Comparison of ENCODE assay signal across 14 cellular contexts in the genomic region with DNA sequence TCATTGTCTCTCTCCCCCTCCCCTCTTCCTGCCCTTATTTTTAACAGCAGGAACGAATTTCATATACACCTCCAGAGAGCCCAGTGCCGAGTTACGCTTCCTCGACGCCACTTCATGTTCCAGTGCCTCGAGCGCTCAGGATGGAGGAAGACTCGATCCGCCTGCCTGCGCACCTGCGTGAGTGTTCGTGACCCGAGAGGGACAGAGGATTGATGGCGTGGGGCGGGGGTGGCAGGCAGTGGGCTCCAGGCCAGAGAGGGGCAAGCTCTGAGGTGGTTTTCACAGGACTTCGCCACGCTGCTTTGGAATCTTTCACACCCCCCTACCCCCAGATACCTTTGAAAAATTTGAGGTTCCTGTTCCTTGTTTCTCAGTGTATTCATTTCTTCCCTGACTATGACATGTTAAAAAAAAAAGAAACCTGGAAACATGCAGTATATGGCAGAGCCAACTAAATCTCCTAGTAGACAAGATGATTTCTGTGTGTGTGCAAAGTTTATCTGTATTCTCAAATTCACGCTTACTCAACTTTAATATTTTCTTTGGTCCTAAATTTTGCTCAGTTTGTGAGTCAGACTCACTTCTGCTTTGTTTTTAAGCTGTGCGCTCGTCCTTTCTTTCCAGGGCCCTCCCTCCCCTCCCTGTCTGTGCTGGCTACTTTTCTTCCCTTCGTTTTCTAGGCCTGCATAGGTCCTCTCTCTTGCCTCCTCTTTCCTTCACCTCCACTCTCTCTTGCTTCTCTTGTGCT.
DNase-seq lines count a peak whose midpoint lies in the region; ATAC-seq and TF ChIP-seq lines count a peak whose summit lies in the region.
"Had no signal": no experiment of that assay in that cellular context is flagged by ENCODE, and none has a peak within 500 bp of the region (broad histone marks: within the 10 kb centered on the region; RNA-seq: fewer than 3 reads in every experiment).

No MANE protein-coding gene starts in this region.

- no peaks in the 10 kb centered on the region for H3F3A ChIP-seq in GM23248 (ENCODE audit: insufficient read depth)

- in situ Hi-C loops in transverse colon (cut with MboI; ENCODE audit: low pct_ligation_motif_present in 1 of 4, low pct_unique_long_range_greater_than_20kb in 1 of 4, low sequenced_read_pairs in 3 of 4), result no loop called here
- in situ Hi-C loops in G401 (cut with HindIII; ENCODE audit: low sequenced_read_pairs), result no loop called here
- in situ Hi-C loops in GM23248 (cut with MboI), result no loop called here

- H3K9me3 ChIP-seq in T-helper 17 cell (ENCODE audit: control insufficient read depth, low read length, poor library complexity, severe bottlenecking) (no peaks in the 10 kb centered on the region), left lung (no peaks in the 10 kb centered on the region), transverse colon (no peaks in the 10 kb centered on the region), GM23248 (ENCODE audit: low read depth) (no peaks in the 10 kb centered on the region)
- H3K9me3 ChIP-seq: MG63 had no signal

- H2AFZ ChIP-seq in GM23248, result no peak overlapping the region

- intact Hi-C loops in activated naive CD4-positive, alpha-beta T cell treated with anti-CD3 and anti-CD28 coated beads for 36 hours (cut with micrococcal nuclease), result no loop called here
- intact Hi-C loops in left lung (cut with DNase I), result no loop called here
- intact Hi-C loops in transverse colon (cut with DNase I; ENCODE audit: low total_unique reads), result loop anchor here (10.0 kb wide), 1 partner anchor 52 kb away; no protein-coding TSS in a partner anchor

- H3K27me3 Mint-ChIP-seq in activated naive CD4-positive, alpha-beta T cell treated with anti-CD3 and anti-CD28 coated beads for 36 hours (ENCODE audit: low read depth), result no peaks in the 10 kb centered on the region
- H3K27me3 Mint-ChIP-seq in T-helper 17 cell, result no peaks in the 10 kb centered on the region

- peaks cover 0 to 25% of the 10 kb centered on the region in 2 donors for H3K36me3 ChIP-seq in left lung
- H3K36me3 ChIP-seq in transverse colon, result peaks cover 0 to 8% (median 0%) of the 10 kb centered on the region in 4 donors
- H3K36me3 ChIP-seq in GM23248 (ENCODE audit: low read depth), result no peaks in the 10 kb centered on the region
- H3K36me3 ChIP-seq: MG63 had no signal

- H3K4me1 Mint-ChIP-seq in activated naive CD4-positive, alpha-beta T cell treated with anti-CD3 and anti-CD28 coated beads for 36 hours (ENCODE audit: low read depth), result peaks cover 3% of the 10 kb centered on the region
- peaks cover 26% of the 10 kb centered on the region for H3K4me1 Mint-ChIP-seq in T-helper 17 cell

- H3K36me3 Mint-ChIP-seq in activated naive CD4-positive, alpha-beta T cell treated with anti-CD3 and anti-CD28 coated beads for 36 hours (ENCODE audit: low read depth), result peaks cover 31% of the 10 kb centered on the region
- peaks cover 6% of the 10 kb centered on the region for H3K36me3 Mint-ChIP-seq in T-helper 17 cell (ENCODE audit: low read depth)

- no peaks in the 10 kb centered on the region for H3K9me2 ChIP-seq in GM23248 (ENCODE audit: insufficient read depth)

- H3K79me2 ChIP-seq in GM23248 (ENCODE audit: insufficient read depth), result peaks cover 48% of the 10 kb centered on the region

- TF ChIP-seq EP300 in transverse colon (IDR thresholded peaks at IDR 0.05; ENCODE audit: low read depth), result no peak

- 84% methylated on average over 10 to 21 of the region's 21 CpGs for WGBS in transverse colon (ENCODE audit: low coverage in 1 of 2), 2 donors
- WGBS in GM23248 (ENCODE audit: low coverage in 1 of 2, low lambda C conversion rate in 2 of 2, missing lambda C conversion rate in 2 of 2), 2 experiments, result 89 to 91% methylated on average over 21 of the region's 21 CpGs

- H3K27me3 ChIP-seq in left lung (no peaks in the 10 kb centered on the region), transverse colon (no peaks in the 10 kb centered on the region), GM23248 (replicated peaks; ENCODE audit: insufficient read depth) (no peaks in the 10 kb centered on the region)
- H3K27me3 ChIP-seq: MG63 had no signal

- H3K4me1 ChIP-seq in left lung, result peaks cover 0 to 84% of the 10 kb centered on the region in 2 donors
- peaks cover 22 to 61% (median 29%) of the 10 kb centered on the region in 4 donors for H3K4me1 ChIP-seq in transverse colon
- H3K4me1 ChIP-seq in GM23248 (ENCODE audit: insufficient read depth), result peaks cover 5% of the 10 kb centered on the region; the same call in 1 of the 2 replicates

- H3K4me3 ChIP-seq in left lung, result no peak overlapping the region
- H3K4me3 ChIP-seq in transverse colon, result no peak overlapping the region
- no peak overlapping the region for H3K4me3 ChIP-seq in GM23248
- H3K4me3 ChIP-seq: MG63 had no signal

- H4K20me1 ChIP-seq in GM23248 (ENCODE audit: insufficient read depth), result no peaks in the 10 kb centered on the region; the same call in 1 of the 2 replicates

- no peak for TF ChIP-seq POLR2A in transverse colon (IDR thresholded peaks at IDR 0.05)

- no peak overlapping the region for H3K9ac ChIP-seq in GM23248

- H3K4me3 Mint-ChIP-seq in activated naive CD4-positive, alpha-beta T cell treated with anti-CD3 and anti-CD28 coated beads for 36 hours, result no peak overlapping the region
- H3K4me3 Mint-ChIP-seq in T-helper 17 cell, result no peak overlapping the region
- H3K4me3 Mint-ChIP-seq: nephron progenitor cell had no signal

- TF ChIP-seq CTCF in left lung (IDR thresholded peaks at IDR 0.05) (no peak), transverse colon (IDR thresholded peaks at IDR 0.05) (no peak)

- H3K27ac Mint-ChIP-seq in activated naive CD4-positive, alpha-beta T cell treated with anti-CD3 and anti-CD28 coated beads for 36 hours, result peak overlapping the region; percentile 0
- H3K27ac Mint-ChIP-seq in T-helper 17 cell, result peak overlapping the region; percentile 70
- H3K27ac Mint-ChIP-seq: nephron progenitor cell had no signal

- no peak overlapping the region for H3K4me2 ChIP-seq in GM23248 (ENCODE audit: unreplicated experiment)

- DNase-seq in activated naive CD4-positive, alpha-beta T cell treated with anti-CD3 and anti-CD28 coated beads for 36 hours, result no peak
- no peak for DNase-seq in activated naive CD4-positive, alpha-beta T cell treated with anti-CD3 and anti-CD28 coated beads, Interleukin-2, amount 50 U/mL, for 16 hours
- DNase-seq in T-helper 17 cell (no peak), left lung (no peak), transverse colon (no peak), G401 (ENCODE audit: low spot score) (no peak), GM23248 (no peak), NCI-H1092 (lab: John Stamatoyannopoulos, UW) (no peak)
- DNase-seq: DMS 273 treated with DMSO at 0.1 percent for 48 hours, MG63, nephron progenitor cell, SHP77 treated with DMSO at 0.1 percent for 48 hours, small intestine, trophoblast cell had no signal

- no peaks in the 10 kb centered on the region for H3K9me3 Mint-ChIP-seq in activated naive CD4-positive, alpha-beta T cell treated with anti-CD3 and anti-CD28 coated beads for 36 hours
- H3K9me3 Mint-ChIP-seq: nephron progenitor cell had no signal

- CTCF ChIA-PET in activated naive CD4-positive, alpha-beta T cell treated with anti-CD3 and anti-CD28 coated beads for 36 hours (lab: Charles Lee), result interaction anchor here (1.0 kb wide), 1 partner anchor 10 kb away, joined by 3 read pairs; no protein-coding TSS in a partner anchor

- peak overlapping the region in 1 of 2 donors; percentile 61 for H3K27ac ChIP-seq in left lung
- H3K27ac ChIP-seq in transverse colon, result peak overlapping the region; percentile 74 to 87 (median 82)
- H3K27ac ChIP-seq in GM23248, result no peak overlapping the region

- ATAC-seq in T-helper 17 cell, result no peak
- ATAC-seq in left lung, result peak; percentile 32
